In genomic region chr11:102485095-102485722, GRCh38 we compare ENCODE assay signal across 35 cellular contexts. TPM values are rescaled to one million over a fixed set of nuclear protein-coding genes. Genes with fewer than 3 reads are reported as not detected.
DNase-seq lines count a peak whose midpoint lies in the region; ATAC-seq, FAIRE-seq and TF ChIP-seq lines count a peak whose summit lies in the region.
"Had no signal": no experiment of that assay in that cellular context is flagged by ENCODE, and none has a peak within 500 bp of the region (broad histone marks: within the 10 kb centered on the region; RNA-seq: fewer than 3 reads in every experiment).

No MANE protein-coding gene starts in this region.

- no peaks in the 10 kb centered on the region for H3K9me3 Mint-ChIP-seq in CD8-positive, alpha-beta T cell
- H3K9me3 Mint-ChIP-seq in endodermal cell = no peaks in the 10 kb centered on the region
- H3K9me3 Mint-ChIP-seq: activated CD8-positive, alpha-beta T cell treated with anti-CD3 and anti-CD28 coated beads for 36 hours; activated naive CD4-positive, alpha-beta T cell treated with anti-CD3 and anti-CD28 coated beads, Interleukin-2, amount 10 ng/mL, durations not matched to agents 7 days and 5 days; activated T-helper 1 cell treated with anti-CD3 and anti-CD28 coated beads, Interleukin-12 subunit alpha, Interleukin-12 subunit beta, Interleukin-2, Interleukin-4 antibody, amounts not matched to agents 30 ng/mL and 10 ng/mL and 1 ng/mL, durations not matched to agents 14 hours and 24 hours and 36 hours; naive thymus-derived CD4-positive, alpha-beta T cell; stimulated activated effector memory CD8-positive, alpha-beta T cell treated with anti-CD3 and anti-CD28 coated beads, Interleukin-12 subunit alpha, Interleukin-12 subunit beta, amount 100 ng/mL, for 72 hours; type B pancreatic cell had no signal

- FAIRE-seq in GM12891 (lab: Jason Lieb, UNC) (peak; percentile 20), endothelial cell of umbilical vein (lab: Jason Lieb, UNC) (peak; percentile 55), HepG2 (lab: Jason Lieb, UNC) (no peak)
- FAIRE-seq: frontal cortex had no signal

- H3K4me2 ChIP-seq in endothelial cell of umbilical vein (ENCODE audit: insufficient read depth, low read length) (no peak overlapping the region), HepG2 (ENCODE audit: low read depth, low read length) (peak overlapping the region; percentile 51)
- H3K4me2 ChIP-seq: BLaER1 had no signal

- H3K4me1 Mint-ChIP-seq in CD8-positive, alpha-beta T cell (ENCODE audit: low read depth) = peaks cover 11% of the 10 kb centered on the region
- peaks cover 23% of the 10 kb centered on the region for H3K4me1 Mint-ChIP-seq in T-helper 17 cell
- peaks cover 15% of the 10 kb centered on the region for H3K4me1 Mint-ChIP-seq in endodermal cell

- H3K9me1 ChIP-seq in endothelial cell of umbilical vein (replicated peaks; ENCODE audit: control insufficient read depth, extremely low read depth, insufficient read depth, low read length) = no peaks in the 10 kb centered on the region

- TF ChIP-seq EP300 in HepG2 (IDR thresholded peaks at IDR 0.05; ENCODE audit: low read depth in 2 of 2, low read length in 2 of 2) (peak in 1 of 2 experiments; percentile 38; a peak in 1 of 4 replicates), HepG2 (CRISPR knock-in tag; IDR thresholded peaks at IDR 0.05; ENCODE audit: borderline replicate concordance) (no peak)

- H3K4me3 Mint-ChIP-seq in CD8-positive, alpha-beta T cell = no peak overlapping the region
- H3K4me3 Mint-ChIP-seq in T-helper 17 cell (no peak overlapping the region), endodermal cell (no peak overlapping the region)
- H3K4me3 Mint-ChIP-seq: activated CD8-positive, alpha-beta T cell treated with anti-CD3 and anti-CD28 coated beads for 36 hours; activated naive CD4-positive, alpha-beta T cell treated with anti-CD3 and anti-CD28 coated beads, Interleukin-2, amount 10 ng/mL, durations not matched to agents 7 days and 5 days; activated T-helper 1 cell treated with anti-CD3 and anti-CD28 coated beads, Interleukin-12 subunit alpha, Interleukin-12 subunit beta, Interleukin-2, Interleukin-4 antibody, amounts not matched to agents 30 ng/mL and 10 ng/mL and 1 ng/mL, durations not matched to agents 14 hours and 24 hours and 36 hours; naive thymus-derived CD4-positive, alpha-beta T cell; stimulated activated effector memory CD8-positive, alpha-beta T cell treated with anti-CD3 and anti-CD28 coated beads, Interleukin-12 subunit alpha, Interleukin-12 subunit beta, amount 100 ng/mL, for 72 hours; type B pancreatic cell had no signal

- POLR2A ChIA-PET in endothelial cell of umbilical vein (lab: Charles Lee) (no interaction called here), HepG2 (lab: Yijun Ruan, JAX) (interaction anchor here (0.5 to 1.0 kb wide), 3 partner anchors 33 to 138 kb away, joined by 3 to 5 read pairs (median 4); partner anchors contain the start of gene BIRC2)
- POLR2A ChIA-PET in CD8-positive, alpha-beta T cell (lab: Charles Lee) = no interaction called here

- peak; percentile 78 for ATAC-seq in HepG2
- no peak for ATAC-seq in CD8-positive, alpha-beta T cell
- no peak for ATAC-seq in GM18870 (IDR thresholded peaks at IDR 0.05; ENCODE audit: unreplicated experiment)
- ATAC-seq in T-helper 17 cell = no peak
- ATAC-seq: activated CD8-positive, alpha-beta T cell treated with anti-CD3 and anti-CD28 coated beads for 36 hours; heart right ventricle; lower lobe of right lung; naive thymus-derived CD4-positive, alpha-beta T cell; psoas muscle; stimulated activated effector memory CD8-positive, alpha-beta T cell treated with anti-CD3 and anti-CD28 coated beads, Interleukin-12 subunit alpha, Interleukin-12 subunit beta, amount 100 ng/mL, for 72 hours had no signal

- DNase-seq in GM12891 (ENCODE audit: insufficient read length, low spot score) = no peak
- DNase-seq in NCI-H226 = peak; percentile 41
- no peak for DNase-seq in endothelial cell of umbilical vein (ENCODE audit: low read depth, low spot score)
- peak; percentile 72 for DNase-seq in HepG2 (ENCODE audit: low spot score)
- DNase-seq in CD8-positive, alpha-beta T cell = no peak
- no peak for DNase-seq in T-helper 17 cell
- no peak for DNase-seq in endodermal cell
- DNase-seq: ACHN; activated CD8-positive, alpha-beta memory T cell treated with anti-CD3 and anti-CD28 coated beads, Interleukin-2, amount 50 U/mL, for 48 hours; activated CD8-positive, alpha-beta T cell treated with anti-CD3 and anti-CD28 coated beads for 36 hours; activated naive CD4-positive, alpha-beta T cell treated with anti-CD3 and anti-CD28 coated beads, Interleukin-2, amount 10 ng/mL, durations not matched to agents 7 days and 5 days; amniotic stem cell; brain microvascular endothelial cell; erythroblast; H7; heart right ventricle; Kasumi-1; lower lobe of right lung; naive thymus-derived CD4-positive, alpha-beta T cell; NCI-H1092 treated with DMSO at 0.1 percent for 48 hours; NCI-H1694 treated with DMSO at 0.1 percent for 48 hours; NCI-H2171 treated with DMSO at 0.1 percent for 48 hours; NCI-H526; NK-92 treated with Interleukin-12 subunit alpha and Interleukin-12 subunit beta, amount 100 ng/mL, for 24 hours; occipital lobe; Peyer's patch; psoas muscle; SIG-M5; stimulated activated CD4-positive, alpha-beta T cell treated with anti-CD3 and anti-CD28 coated beads, Interleukin-15, amount 100 ng/mL, for 24 hours had no signal

- no peaks in the 10 kb centered on the region for H3K4me1 ChIP-seq in endothelial cell of umbilical vein (ENCODE audit: control insufficient read depth, extremely low read depth, insufficient read depth, low read length)
- H3K4me1 ChIP-seq in HepG2 (ENCODE audit: insufficient read depth, low read length) = peaks cover 77% of the 10 kb centered on the region
- H3K4me1 ChIP-seq in CD8-positive, alpha-beta T cell (ENCODE audit: insufficient read depth, low read length) = no peaks in the 10 kb centered on the region
- H3K4me1 ChIP-seq in endodermal cell (ENCODE audit: control insufficient read depth, insufficient read depth, low read length) = peaks cover 9% of the 10 kb centered on the region
- H3K4me1 ChIP-seq: BLaER1, heart right ventricle, lower lobe of right lung, Peyer's patch, psoas muscle had no signal

- no peak overlapping the region for H2AFZ ChIP-seq in endothelial cell of umbilical vein (ENCODE audit: low read depth, low read length)
- H2AFZ ChIP-seq in HepG2 (ENCODE audit: low read length) = no peak overlapping the region

- no peak for TF ChIP-seq RAD21 in HepG2 (CRISPR knock-in tag; IDR thresholded peaks at IDR 0.05)

- no peaks in the 10 kb centered on the region for H3K36me3 Mint-ChIP-seq in CD8-positive, alpha-beta T cell
- H3K36me3 Mint-ChIP-seq in T-helper 17 cell (ENCODE audit: low read depth) (no peaks in the 10 kb centered on the region), endodermal cell (ENCODE audit: low read depth) (no peaks in the 10 kb centered on the region)
- H3K36me3 Mint-ChIP-seq: activated naive CD4-positive, alpha-beta T cell treated with anti-CD3 and anti-CD28 coated beads, Interleukin-2, amount 10 ng/mL, durations not matched to agents 7 days and 5 days; stimulated activated effector memory CD8-positive, alpha-beta T cell treated with anti-CD3 and anti-CD28 coated beads, Interleukin-12 subunit alpha, Interleukin-12 subunit beta, amount 100 ng/mL, for 72 hours; type B pancreatic cell had no signal

- H3K27ac ChIP-seq in endothelial cell of umbilical vein (ENCODE audit: insufficient read depth, low read depth, low read length) (no peak overlapping the region), HepG2 (ENCODE audit: extremely low read length, insufficient read depth, low read length) (peak overlapping the region; percentile 59), endodermal cell (ENCODE audit: low read depth, low read length) (no peak overlapping the region)
- H3K27ac ChIP-seq in CD8-positive, alpha-beta T cell (ENCODE audit: low read depth, low read length) = no peak overlapping the region
- H3K27ac ChIP-seq: BLaER1, brain microvascular endothelial cell, heart right ventricle, lower lobe of right lung, Peyer's patch, psoas muscle had no signal

- H3K9ac ChIP-seq in endothelial cell of umbilical vein (replicated peaks; ENCODE audit: extremely low read depth, insufficient read depth, low read length) = no peak overlapping the region
- no peak overlapping the region for H3K9ac ChIP-seq in HepG2 (ENCODE audit: insufficient read depth, low read depth, low read length)
- no peak overlapping the region for H3K9ac ChIP-seq in endodermal cell (ENCODE audit: extremely low read depth, low read length, poor library complexity, severe bottlenecking)
- H3K9ac ChIP-seq: BLaER1 had no signal

- peaks cover 2% of the 10 kb centered on the region for H3K27me3 Mint-ChIP-seq in CD8-positive, alpha-beta T cell (ENCODE audit: low read depth)
- H3K27me3 Mint-ChIP-seq in T-helper 17 cell (no peaks in the 10 kb centered on the region), endodermal cell (ENCODE audit: insufficient read depth) (no peaks in the 10 kb centered on the region)
- H3K27me3 Mint-ChIP-seq: activated CD8-positive, alpha-beta T cell treated with anti-CD3 and anti-CD28 coated beads for 36 hours; naive thymus-derived CD4-positive, alpha-beta T cell; type B pancreatic cell had no signal

- H3K36me3 ChIP-seq in endothelial cell of umbilical vein (ENCODE audit: control insufficient read depth in 2 of 2, extremely low read depth in 1 of 2, insufficient read depth in 2 of 2, low read length in 2 of 2) (no peaks in the 10 kb centered on the region), HepG2 (replicated peaks in 1 of 2; ENCODE audit: control insufficient read depth in 1 of 2, insufficient read depth in 2 of 2, low read length in 2 of 2) (no peaks in the 10 kb centered on the region), endodermal cell (ENCODE audit: control insufficient read depth, insufficient read depth, low read length) (no peaks in the 10 kb centered on the region)
- no peaks in the 10 kb centered on the region for H3K36me3 ChIP-seq in CD8-positive, alpha-beta T cell (ENCODE audit: insufficient read depth, low read length)
- H3K36me3 ChIP-seq: BLaER1, brain microvascular endothelial cell, heart right ventricle, lower lobe of right lung, Peyer's patch had no signal

- no peak for TF ChIP-seq CTCF in endothelial cell of umbilical vein (IDR thresholded peaks at IDR 0.05; ENCODE audit: extremely low read depth in 1 of 2, insufficient read depth in 1 of 2, low read depth in 1 of 2, low read length in 2 of 2)
- no peak for TF ChIP-seq CTCF in HepG2 (CRISPR knock-in tag; IDR thresholded peaks at IDR 0.05)
- TF ChIP-seq CTCF in CD8-positive, alpha-beta T cell (IDR thresholded peaks at IDR 0.05) = no peak
- no peak for TF ChIP-seq CTCF in endodermal cell (conservative IDR thresholded peaks at IDR 0.05)

- BruUV-seq in endothelial cell of umbilical vein (replicated peaks; lab: Mats Ljungman, UMichigan) (no TSS peak), HepG2 (replicated peaks; lab: Mats Ljungman, UMichigan) (no TSS peak)

- CTCF ChIA-PET in endothelial cell of umbilical vein (lab: Charles Lee) = interaction anchor here (0.7 to 1.5 kb wide), 8 partner anchors 9 to 181 kb away, joined by 3 to 5 read pairs (median 4); no protein-coding TSS in a partner anchor
- CTCF ChIA-PET in HepG2 (lab: Yijun Ruan, JAX; ENCODE audit: low intra/inter-chr PET ratio, low total read pairs) = no interaction called here
- CTCF ChIA-PET in CD8-positive, alpha-beta T cell (lab: Charles Lee) = interaction anchor here (2.0 kb wide), 1 partner anchor 128 kb away, joined by 9 read pairs; no protein-coding TSS in a partner anchor

- H3K4me3 ChIP-seq in endothelial cell of umbilical vein (replicated peaks in 1 of 3; ENCODE audit: insufficient read depth in 1 of 3, low read depth in 1 of 3, low read length in 3 of 3) (no peak overlapping the region), HepG2 (replicated peaks in 1 of 3; ENCODE audit: insufficient read depth in 1 of 3, low read depth in 2 of 3, low read length in 3 of 3) (peak overlapping the region in 1 of 3 experiments; percentile 4; a peak in 2 of 6 replicates), endodermal cell (ENCODE audit: low read length) (no peak overlapping the region)
- H3K4me3 ChIP-seq in CD8-positive, alpha-beta T cell (ENCODE audit: low read depth, low read length) = no peak overlapping the region
- H3K4me3 ChIP-seq: BLaER1, heart right ventricle, lower lobe of right lung, Peyer's patch, psoas muscle had no signal

- no peaks in the 10 kb centered on the region for H3K79me2 ChIP-seq in endothelial cell of umbilical vein (ENCODE audit: control insufficient read depth, insufficient read depth, low read length)
- H3K79me2 ChIP-seq in HepG2 (ENCODE audit: insufficient read depth, low read length) = no peaks in the 10 kb centered on the region

- H3K27ac Mint-ChIP-seq in CD8-positive, alpha-beta T cell = no peak overlapping the region
- H3K27ac Mint-ChIP-seq in T-helper 17 cell (no peak overlapping the region), endodermal cell (no peak overlapping the region)
- H3K27ac Mint-ChIP-seq: activated CD8-positive, alpha-beta T cell treated with anti-CD3 and anti-CD28 coated beads for 36 hours; activated naive CD4-positive, alpha-beta T cell treated with anti-CD3 and anti-CD28 coated beads, Interleukin-2, amount 10 ng/mL, durations not matched to agents 7 days and 5 days; activated T-helper 1 cell treated with anti-CD3 and anti-CD28 coated beads, Interleukin-12 subunit alpha, Interleukin-12 subunit beta, Interleukin-2, Interleukin-4 antibody, amounts not matched to agents 30 ng/mL and 10 ng/mL and 1 ng/mL, durations not matched to agents 14 hours and 24 hours and 36 hours; naive thymus-derived CD4-positive, alpha-beta T cell; stimulated activated effector memory CD8-positive, alpha-beta T cell treated with anti-CD3 and anti-CD28 coated beads, Interleukin-12 subunit alpha, Interleukin-12 subunit beta, amount 100 ng/mL, for 72 hours; type B pancreatic cell had no signal

- H4K20me1 ChIP-seq in endothelial cell of umbilical vein (replicated peaks; ENCODE audit: control insufficient read depth, extremely low read depth, insufficient read depth, low read length) (no peaks in the 10 kb centered on the region), HepG2 (ENCODE audit: insufficient read depth, low read length) (no peaks in the 10 kb centered on the region)
- H4K20me1 ChIP-seq: BLaER1 had no signal

- in situ Hi-C loops in HepG2 (cut with HindIII; ENCODE audit: extremely low pct_ligation_motif_present, low pct_unique_long_range_greater_than_20kb) = no loop called here

- no peaks in the 10 kb centered on the region for H3K27me3 ChIP-seq in endothelial cell of umbilical vein (ENCODE audit: control insufficient read depth in 2 of 2, insufficient read depth in 2 of 2, low read length in 2 of 2)
- H3K27me3 ChIP-seq in HepG2 (ENCODE audit: control insufficient read depth in 1 of 2, insufficient read depth in 2 of 2, low read length in 2 of 2) = no peaks in the 10 kb centered on the region
- no peaks in the 10 kb centered on the region for H3K27me3 ChIP-seq in CD8-positive, alpha-beta T cell (ENCODE audit: insufficient read depth, low read length)
- H3K27me3 ChIP-seq in endodermal cell (ENCODE audit: control insufficient read depth, insufficient read depth, low read length, poor library complexity, severe bottlenecking) = no peaks in the 10 kb centered on the region
- H3K27me3 ChIP-seq: BLaER1, brain microvascular endothelial cell, Peyer's patch had no signal

- TF ChIP-seq POLR2A in GM12891 (IDR thresholded peaks at IDR 0.05; ENCODE audit: low read depth, low read length) = no peak
- no peak for TF ChIP-seq POLR2A in endothelial cell of umbilical vein (IDR thresholded peaks at IDR 0.05; ENCODE audit: low read depth, low read length)
- no peak for TF ChIP-seq POLR2A in HepG2 (IDR thresholded peaks at IDR 0.05; ENCODE audit: insufficient read depth in 1 of 2, low read depth in 2 of 2, low read length in 2 of 2)

- H3K9me3 ChIP-seq in endothelial cell of umbilical vein (replicated peaks; ENCODE audit: control insufficient read depth, insufficient read depth, low read length) = no peaks in the 10 kb centered on the region
- no peaks in the 10 kb centered on the region for H3K9me3 ChIP-seq in HepG2 (ENCODE audit: low read length)
- no peaks in the 10 kb centered on the region for H3K9me3 ChIP-seq in CD8-positive, alpha-beta T cell (ENCODE audit: low read length)
- H3K9me3 ChIP-seq in T-helper 17 cell (ENCODE audit: control insufficient read depth, low read length, poor library complexity, severe bottlenecking) = no peaks in the 10 kb centered on the region
- H3K9me3 ChIP-seq in endodermal cell (ENCODE audit: control insufficient read depth, low read length) = no peaks in the 10 kb centered on the region
- H3K9me3 ChIP-seq: BLaER1, heart right ventricle, lower lobe of right lung, Peyer's patch, psoas muscle had no signal

- 34% methylated on average over 2 of the region's 2 CpGs for WGBS in HepG2 (ENCODE audit: low lambda C conversion rate)
- 94% methylated on average over 2 of the region's 2 CpGs; no CpG with 5 or more reads in 1 of the 2 experiments for WGBS in endodermal cell (ENCODE audit: insufficient coverage in 1 of 2, insufficient read length in 1 of 2), 2 experiments

- dilution Hi-C loops in endothelial cell of umbilical vein (cut with MboI; ENCODE audit: extremely low pct_ligation_motif_present, low sequenced_read_pairs) = no loop called here

- intact Hi-C loops in endothelial cell of umbilical vein (cut with micrococcal nuclease) = no loop called here
- intact Hi-C loops in HepG2 (cut with micrococcal nuclease; ENCODE audit: unreplicated experiment) = no loop called here
- intact Hi-C loops in CD8-positive, alpha-beta T cell (cut with DNase I, micrococcal nuclease) = no loop called here

RNA-seq across cellular contexts. Expression of gene TMEM123, which starts 32.6 kb away (rescaled TPM):
- polyA plus RNA-seq in GM12891 (2012; ENCODE audit: low read depth, missing spikeins) = 62.2 TPM
- total RNA-seq in endothelial cell of umbilical vein (199 and 257 TPM in 2 replicates), HepG2 (2016; rRNA removed; fragmentation: Illumina TruSeq; extraction: Trizol) (265 and 365 TPM in 2 replicates), T-helper 17 cell (100 to 1,000 TPM; 372 to 400 TPM), endodermal cell (100 to 1,000 TPM; 216 to 256 TPM)
- polyA plus RNA-seq in endothelial cell of umbilical vein (201 and 312 TPM in 2 replicates), HepG2 (2011; rRNA removed) (2,108 and 2,761 TPM in 2 replicates)
- polyA plus RNA-seq in endothelial cell of umbilical vein (2011; cell fraction: cytosol; rRNA removed) = 242 and 305 TPM in 2 replicates
- polyA plus RNA-seq in endothelial cell of umbilical vein (2011; cell fraction: nucleus; rRNA removed) = 91.7 and 117 TPM in 2 replicates
- polyA plus RNA-seq in endothelial cell of umbilical vein (2012) = 358 and 382 TPM in 2 replicates
- polyA minus RNA-seq in endothelial cell of umbilical vein = 498 and 610 TPM in 2 replicates
- 83.6 TPM for polyA minus RNA-seq in endothelial cell of umbilical vein (2011; cell fraction: cytosol; rRNA and poly(A)+ RNA removed)
- polyA minus RNA-seq in endothelial cell of umbilical vein (2011; cell fraction: nucleus; rRNA and poly(A)+ RNA removed) = 162 and 269 TPM in 2 replicates
- 106 and 111 TPM in 2 replicates for total RNA-seq in HepG2 (2016; cell fraction: cytosol; rRNA removed; fragmentation: Illumina TruSeq; extraction: Trizol; ENCODE audit: low read depth)
- 253 and 367 TPM in 2 replicates for total RNA-seq in HepG2 (2016; cell fraction: insoluble cytoplasmic fraction; rRNA removed; fragmentation: Illumina TruSeq; extraction: Trizol)
- 267 and 271 TPM in 2 replicates for total RNA-seq in HepG2 (2016; cell fraction: membrane; rRNA removed; fragmentation: Illumina TruSeq; extraction: Trizol)
- 271 and 302 TPM in 2 replicates for total RNA-seq in HepG2 (2016; cell fraction: nucleus; rRNA removed; fragmentation: Illumina TruSeq; extraction: Trizol)
- 1,026 and 1,553 TPM in 2 replicates for polyA plus RNA-seq in HepG2 (2011; cell fraction: cytosol; rRNA removed)
- polyA plus RNA-seq in HepG2 (2011; cell fraction: nucleus; rRNA removed) = 209 and 224 TPM in 2 replicates
- 787 and 938 TPM in 2 replicates for polyA plus RNA-seq in HepG2 (2012)
- 159 and 182 TPM in 2 replicates for polyA plus RNA-seq in HepG2 (2016; cell fraction: cytosol; fragmentation: Illumina TruSeq; extraction: Trizol; ENCODE audit: low read depth)
- polyA plus RNA-seq in HepG2 (2016; cell fraction: insoluble cytoplasmic fraction; fragmentation: Illumina TruSeq; extraction: Trizol; ENCODE audit: low read depth) = 316 and 330 TPM in 2 replicates
- polyA plus RNA-seq in HepG2 (2016; cell fraction: membrane; fragmentation: Illumina TruSeq; extraction: Trizol; ENCODE audit: low read depth) = 230 and 256 TPM in 2 replicates
- 368 and 391 TPM in 2 replicates for polyA plus RNA-seq in HepG2 (2016; cell fraction: nucleus; fragmentation: Illumina TruSeq; extraction: Trizol; ENCODE audit: insufficient read depth, low read depth)
- polyA minus RNA-seq in HepG2 (2011; rRNA and poly(A)+ RNA removed; ENCODE audit: low replicate concordance) = 117 and 454 TPM in 2 replicates
- polyA minus RNA-seq in HepG2 (2011; cell fraction: cytosol; rRNA and poly(A)+ RNA removed) = 1,086 and 1,277 TPM in 2 replicates
- 441 and 760 TPM in 2 replicates for polyA minus RNA-seq in HepG2 (2011; cell fraction: nucleus; rRNA and poly(A)+ RNA removed)
- total RNA-seq in CD8-positive, alpha-beta T cell = 100 to 1,000 TPM; 320 to 330 TPM
- 193 TPM for polyA plus RNA-seq in endodermal cell (2013, experiment 1 of 2)
- polyA plus RNA-seq in endodermal cell (2013, experiment 2 of 2) = 178 TPM

RNA-seq across cellular contexts. Expression of gene MMP7, which starts 45.3 kb away (rescaled TPM):
- 14.5 TPM for polyA plus RNA-seq in GM12891 (2012; ENCODE audit: low read depth, missing spikeins)
- total RNA-seq in endothelial cell of umbilical vein (1.4 TPM in 1 of 2 replicates, not detected in the other), HepG2 (2016; rRNA removed; fragmentation: Illumina TruSeq; extraction: Trizol) (not detected in 2 replicates), T-helper 17 cell (not detected), endodermal cell (not detected)
- polyA plus RNA-seq in endothelial cell of umbilical vein (0.25 and 0.65 TPM in 2 replicates), HepG2 (2011; rRNA removed) (0.17 and 0.29 TPM in 2 replicates)
- polyA plus RNA-seq in endothelial cell of umbilical vein (2011; cell fraction: cytosol; rRNA removed) = 0.78 and 1.1 TPM in 2 replicates
- polyA plus RNA-seq in endothelial cell of umbilical vein (2011; cell fraction: nucleus; rRNA removed) = 0.14 and 0.52 TPM in 2 replicates
- polyA plus RNA-seq in endothelial cell of umbilical vein (2012) = 14.7 and 19.3 TPM in 2 replicates
- polyA minus RNA-seq in endothelial cell of umbilical vein = 0.19 and 0.51 TPM in 2 replicates
- polyA minus RNA-seq in endothelial cell of umbilical vein (2011; cell fraction: cytosol; rRNA and poly(A)+ RNA removed) = not detected
- polyA minus RNA-seq in endothelial cell of umbilical vein (2011; cell fraction: nucleus; rRNA and poly(A)+ RNA removed) = 0.43 TPM in 2 replicates
- not detected in 2 replicates for total RNA-seq in HepG2 (2016; cell fraction: cytosol; rRNA removed; fragmentation: Illumina TruSeq; extraction: Trizol; ENCODE audit: low read depth)
- total RNA-seq in HepG2 (2016; cell fraction: insoluble cytoplasmic fraction; rRNA removed; fragmentation: Illumina TruSeq; extraction: Trizol) = not detected in 2 replicates
- total RNA-seq in HepG2 (2016; cell fraction: membrane; rRNA removed; fragmentation: Illumina TruSeq; extraction: Trizol) = not detected in 2 replicates
- not detected in 2 replicates for total RNA-seq in HepG2 (2016; cell fraction: nucleus; rRNA removed; fragmentation: Illumina TruSeq; extraction: Trizol)
- 0.12 and 0.28 TPM in 2 replicates for polyA plus RNA-seq in HepG2 (2011; cell fraction: cytosol; rRNA removed)
- 0.12 TPM in 1 of 2 replicates, not detected in the other for polyA plus RNA-seq in HepG2 (2011; cell fraction: nucleus; rRNA removed)
- 0.24 TPM in 1 of 2 replicates, not detected in the other for polyA plus RNA-seq in HepG2 (2012)
- polyA plus RNA-seq in HepG2 (2016; cell fraction: cytosol; fragmentation: Illumina TruSeq; extraction: Trizol; ENCODE audit: low read depth) = not detected in 2 replicates
- polyA plus RNA-seq in HepG2 (2016; cell fraction: insoluble cytoplasmic fraction; fragmentation: Illumina TruSeq; extraction: Trizol; ENCODE audit: low read depth) = not detected in 2 replicates
- polyA plus RNA-seq in HepG2 (2016; cell fraction: membrane; fragmentation: Illumina TruSeq; extraction: Trizol; ENCODE audit: low read depth) = not detected in 2 replicates
- not detected in 2 replicates for polyA plus RNA-seq in HepG2 (2016; cell fraction: nucleus; fragmentation: Illumina TruSeq; extraction: Trizol; ENCODE audit: insufficient read depth, low read depth)
- not detected in 2 replicates for polyA minus RNA-seq in HepG2 (2011; rRNA and poly(A)+ RNA removed; ENCODE audit: low replicate concordance)
- polyA minus RNA-seq in HepG2 (2011; cell fraction: cytosol; rRNA and poly(A)+ RNA removed) = not detected in 2 replicates
- polyA minus RNA-seq in HepG2 (2011; cell fraction: nucleus; rRNA and poly(A)+ RNA removed) = not detected in 2 replicates
- not detected for total RNA-seq in CD8-positive, alpha-beta T cell
- polyA plus RNA-seq in endodermal cell (2013, experiment 1 of 2) = 0.28 TPM
- polyA plus RNA-seq in endodermal cell (2013, experiment 2 of 2) = 0.66 TPM
- total RNA-seq: activated CD8-positive, alpha-beta T cell treated with anti-CD3 and anti-CD28 coated beads for 36 hours; activated T-helper 1 cell treated with anti-CD3 and anti-CD28 coated beads, Interleukin-12 subunit alpha, Interleukin-12 subunit beta, Interleukin-2, Interleukin-4 antibody, amounts not matched to agents 30 ng/mL and 10 ng/mL and 1 ng/mL, durations not matched to agents 14 hours and 24 hours and 36 hours; frontal cortex; H7; naive thymus-derived CD4-positive, alpha-beta T cell; psoas muscle had no signal
- polyA plus RNA-seq: naive thymus-derived CD4-positive, alpha-beta T cell had no signal

Comparison
In these comparisons a context has a peak if more than half of its experiments do, and no peak if none do; other contexts are left out.
1. DNase-seq: peak in NCI-H226 (single experiment) and HepG2 (single experiment); none in GM12891 (single experiment), endothelial cell of umbilical vein (single experiment), CD8-positive, alpha-beta T cell (0 of 7), T-helper 17 cell (0 of 3) and endodermal cell (single experiment).